Comparison of ENCODE assay signal across 3 cellular contexts in genomic region chr1:5488448-5488847, GRCh38.
"Had no signal": no experiment of that assay in that cellular context is flagged by ENCODE, and none has a peak within 500 bp of the region (broad histone marks: within the 10 kb centered on the region; RNA-seq: fewer than 3 reads in every experiment).

No MANE protein-coding gene starts in this region.

- ATAC-seq: GM12878 had no signal

- H3K4me3 ChIP-seq: GM12878 had no signal

- DNase-seq: GDM1, GF-D8 had no signal
